16 cellular contexts compared by ENCODE assay signal in genomic region chr1:152227310-152227928, GRCh38. TPM values are rescaled to one million over a fixed set of nuclear protein-coding genes. Genes with fewer than 3 reads are reported as not detected.
A peak's percentile ranks its signal among the peaks of the same experiment; 100 is the strongest.
DNase-seq lines count a peak whose midpoint lies in the region; ATAC-seq and TF ChIP-seq lines count a peak whose summit lies in the region.
"Had no signal": no experiment of that assay in that cellular context is flagged by ENCODE, and none has a peak within 500 bp of the region (broad histone marks: within the 10 kb centered on the region; RNA-seq: fewer than 3 reads in every experiment).

No MANE protein-coding gene starts in this region.

- intact Hi-C loops in activated T-helper 2 cell treated with anti-CD3 and anti-CD28 coated beads, Interferon-gamma antibody, Interleukin-2, Interleukin-4, amounts not matched to agents 10 μg/mL and 5 μg/mL and 100 μg/mL, durations not matched to agents 14 hours and 24 hours and 36 hours (cut with micrococcal nuclease) = no loop called here

- DNase-seq in DMS 273 (lab: John Stamatoyannopoulos, UW; ENCODE audit: unreplicated experiment) (peak; percentile 43), DMS 273 treated with DMSO at 0.1 percent for 48 hours (lab: John Stamatoyannopoulos, UW) (no peak), NCI-H2171 treated with DMSO at 0.1 percent for 48 hours (lab: John Stamatoyannopoulos, UW) (peak; percentile 65), choroid plexus epithelial cell (ENCODE audit: low read depth) (peak; percentile 47), pons (ENCODE audit: low spot score) (peak; percentile 49), DMS79 treated with DMSO at 0.1 percent for 48 hours (lab: John Stamatoyannopoulos, UW) (no peak)
- DNase-seq in activated T-helper 2 cell treated with anti-CD3 and anti-CD28 coated beads, Interferon-gamma antibody, Interleukin-2, Interleukin-4, amounts not matched to agents 10 μg/mL and 5 μg/mL and 100 μg/mL, durations not matched to agents 14 hours and 24 hours and 36 hours (ENCODE audit: low spot score) = no peak
- DNase-seq in activated T-cell treated with anti-CD3 and anti-CD28 coated beads, Interleukin-2, amount 50 U/mL, for 4 hours = no peak
- DNase-seq: 8988T; activated B cell treated with CpG ODN at 0.5 μM for 24 hours; lower lobe of right lung; stimulated activated CD4-positive, alpha-beta T cell treated with anti-CD3 and anti-CD28 coated beads, Interleukin-2, amount 100 ng/mL, for 48 hours; stimulated activated naive CD8-positive, alpha-beta T cell treated with anti-CD3 and anti-CD28 coated beads, Interleukin-15, amount 100 ng/mL, for 72 hours had no signal

- H3K4me1 Mint-ChIP-seq in activated T-helper 2 cell treated with anti-CD3 and anti-CD28 coated beads, Interferon-gamma antibody, Interleukin-2, Interleukin-4, amounts not matched to agents 10 μg/mL and 5 μg/mL and 100 μg/mL, durations not matched to agents 14 hours and 24 hours and 36 hours (ENCODE audit: low read depth) = no peaks in the 10 kb centered on the region
- H3K4me1 Mint-ChIP-seq in activated T-cell treated with anti-CD3 and anti-CD28 coated beads, Interleukin-2, amount 50 U/mL, for 4 hours (ENCODE audit: low read depth) = no peaks in the 10 kb centered on the region
- H3K4me1 Mint-ChIP-seq: activated B cell treated with CpG ODN at 0.5 μM for 24 hours; stimulated activated naive CD8-positive, alpha-beta T cell treated with anti-CD3 and anti-CD28 coated beads, Interleukin-15, amount 100 ng/mL, for 72 hours had no signal

- no peak overlapping the region for H3K27ac Mint-ChIP-seq in activated T-helper 2 cell treated with anti-CD3 and anti-CD28 coated beads, Interferon-gamma antibody, Interleukin-2, Interleukin-4, amounts not matched to agents 10 μg/mL and 5 μg/mL and 100 μg/mL, durations not matched to agents 14 hours and 24 hours and 36 hours
- H3K27ac Mint-ChIP-seq: activated B cell treated with CpG ODN at 0.5 μM for 24 hours; stimulated activated naive CD8-positive, alpha-beta T cell treated with anti-CD3 and anti-CD28 coated beads, Interleukin-15, amount 100 ng/mL, for 72 hours had no signal

- no peaks in the 10 kb centered on the region for H3K9me3 Mint-ChIP-seq in activated T-helper 2 cell treated with anti-CD3 and anti-CD28 coated beads, Interferon-gamma antibody, Interleukin-2, Interleukin-4, amounts not matched to agents 10 μg/mL and 5 μg/mL and 100 μg/mL, durations not matched to agents 14 hours and 24 hours and 36 hours
- H3K9me3 Mint-ChIP-seq in activated T-cell treated with anti-CD3 and anti-CD28 coated beads, Interleukin-2, amount 50 U/mL, for 4 hours = no peaks in the 10 kb centered on the region
- H3K9me3 Mint-ChIP-seq: activated B cell treated with CpG ODN at 0.5 μM for 24 hours; stimulated activated naive CD8-positive, alpha-beta T cell treated with anti-CD3 and anti-CD28 coated beads, Interleukin-15, amount 100 ng/mL, for 72 hours had no signal

- no peak overlapping the region for H3K4me3 ChIP-seq in choroid plexus epithelial cell (ENCODE audit: low read depth, low read length)
- H3K4me3 ChIP-seq: gastroesophageal sphincter, lower lobe of right lung had no signal

- no peak for ATAC-seq in activated T-cell treated with anti-CD3 and anti-CD28 coated beads, Interleukin-2, amount 50 U/mL, for 4 hours
- ATAC-seq: gastroesophageal sphincter; lower lobe of right lung; stimulated activated naive CD8-positive, alpha-beta T cell treated with anti-CD3 and anti-CD28 coated beads, Interleukin-15, amount 100 ng/mL, for 72 hours had no signal

- H3K4me3 Mint-ChIP-seq in activated T-helper 2 cell treated with anti-CD3 and anti-CD28 coated beads, Interferon-gamma antibody, Interleukin-2, Interleukin-4, amounts not matched to agents 10 μg/mL and 5 μg/mL and 100 μg/mL, durations not matched to agents 14 hours and 24 hours and 36 hours (ENCODE audit: low read depth) = no peak overlapping the region
- no peak overlapping the region for H3K4me3 Mint-ChIP-seq in activated T-cell treated with anti-CD3 and anti-CD28 coated beads, Interleukin-2, amount 50 U/mL, for 4 hours
- H3K4me3 Mint-ChIP-seq: activated B cell treated with CpG ODN at 0.5 μM for 24 hours; stimulated activated naive CD8-positive, alpha-beta T cell treated with anti-CD3 and anti-CD28 coated beads, Interleukin-15, amount 100 ng/mL, for 72 hours had no signal

- H3K27me3 Mint-ChIP-seq in activated T-helper 2 cell treated with anti-CD3 and anti-CD28 coated beads, Interferon-gamma antibody, Interleukin-2, Interleukin-4, amounts not matched to agents 10 μg/mL and 5 μg/mL and 100 μg/mL, durations not matched to agents 14 hours and 24 hours and 36 hours (ENCODE audit: low read depth) = peaks cover 10% of the 10 kb centered on the region
- H3K27me3 Mint-ChIP-seq in activated T-cell treated with anti-CD3 and anti-CD28 coated beads, Interleukin-2, amount 50 U/mL, for 4 hours (ENCODE audit: low read depth) = peaks cover 6% of the 10 kb centered on the region
- H3K27me3 Mint-ChIP-seq: stimulated activated naive CD8-positive, alpha-beta T cell treated with anti-CD3 and anti-CD28 coated beads, Interleukin-15, amount 100 ng/mL, for 72 hours had no signal

- peak; percentile 35 for TF ChIP-seq CTCF in choroid plexus epithelial cell (conservative IDR thresholded peaks at IDR 0.05; ENCODE audit: low read depth, low read length)

- H3K36me3 Mint-ChIP-seq in activated T-helper 2 cell treated with anti-CD3 and anti-CD28 coated beads, Interferon-gamma antibody, Interleukin-2, Interleukin-4, amounts not matched to agents 10 μg/mL and 5 μg/mL and 100 μg/mL, durations not matched to agents 14 hours and 24 hours and 36 hours (ENCODE audit: low read depth) = no peaks in the 10 kb centered on the region
- H3K36me3 Mint-ChIP-seq in activated T-cell treated with anti-CD3 and anti-CD28 coated beads, Interleukin-2, amount 50 U/mL, for 4 hours (ENCODE audit: insufficient read depth) = no peaks in the 10 kb centered on the region

RNA-seq across cellular contexts. Expression of gene HRNR, which starts 3.4 kb away (rescaled TPM):
- total RNA-seq in activated T-helper 2 cell treated with anti-CD3 and anti-CD28 coated beads, Interferon-gamma antibody, Interleukin-2, Interleukin-4, amounts not matched to agents 10 μg/mL and 5 μg/mL and 100 μg/mL, durations not matched to agents 14 hours and 24 hours and 36 hours = not detected in 2 replicates
- not detected for total RNA-seq in activated T-cell treated with anti-CD3 and anti-CD28 coated beads, Interleukin-2, amount 50 U/mL, for 4 hours
- total RNA-seq: activated B cell treated with CpG ODN at 0.5 μM for 24 hours, HT1080, lower lobe of right lung, osteocyte had no signal

Comparison
In these comparisons a context has a peak if more than half of its experiments do, and no peak if none do; other contexts are left out.
1. DNase-seq: peak in DMS 273 (single experiment), NCI-H2171 treated with DMSO at 0.1 percent for 48 hours (single experiment), choroid plexus epithelial cell (single experiment) and pons (single experiment); none in DMS 273 treated with DMSO at 0.1 percent for 48 hours (single experiment), DMS79 treated with DMSO at 0.1 percent for 48 hours (single experiment), activated T-helper 2 cell treated with anti-CD3 and anti-CD28 coated beads, Interferon-gamma antibody, Interleukin-2, Interleukin-4, amounts not matched to agents 10 μg/mL and 5 μg/mL and 100 μg/mL, durations not matched to agents 14 hours and 24 hours and 36 hours (single experiment) and activated T-cell treated with anti-CD3 and anti-CD28 coated beads, Interleukin-2, amount 50 U/mL, for 4 hours (single experiment).